14 cellular contexts compared by ENCODE assay signal in the genomic region with DNA sequence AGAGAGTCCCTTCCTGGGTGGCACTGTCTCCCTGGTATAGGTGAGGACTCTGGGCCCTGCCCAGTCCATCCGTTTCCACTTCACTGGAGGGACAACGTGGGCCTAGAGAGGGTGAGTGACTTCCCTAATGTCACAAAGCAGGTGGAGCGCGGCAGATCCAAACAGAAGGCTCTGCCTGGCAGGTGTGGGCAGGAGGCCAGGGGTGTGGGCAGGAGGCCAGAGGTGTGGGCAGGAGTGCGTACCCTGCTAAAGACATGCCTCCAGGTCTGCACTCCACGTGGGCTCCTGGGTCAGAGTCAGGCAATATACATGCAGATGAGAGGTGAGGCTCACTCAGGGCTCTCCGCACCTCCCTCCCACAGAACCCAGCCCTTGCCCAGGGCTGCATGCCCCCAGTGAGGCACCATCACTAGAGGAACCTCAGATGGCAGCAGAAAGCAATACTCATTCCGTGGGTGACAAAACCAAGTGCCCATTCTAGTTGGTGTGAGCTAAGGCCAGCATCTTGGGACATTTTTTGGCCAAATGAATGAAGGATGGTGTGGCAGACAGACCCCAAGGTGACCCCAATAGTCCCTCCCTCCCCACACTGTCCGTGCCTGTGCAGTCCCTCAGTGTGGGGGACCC.
DNase-seq lines count a peak whose midpoint lies in the region; TF ChIP-seq lines count a peak whose summit lies in the region.
"Had no signal": no experiment of that assay in that cellular context is flagged by ENCODE, and none has a peak within 500 bp of the region (broad histone marks: within the 10 kb centered on the region; RNA-seq: fewer than 3 reads in every experiment).

No MANE protein-coding gene starts in this region.

- intact Hi-C loops in CD4-positive, alpha-beta memory T cell (cut with micrococcal nuclease) = no loop called here

- no peaks in the 10 kb centered on the region for H3K36me3 ChIP-seq in Peyer's patch
- H3K36me3 ChIP-seq in CD4-positive, alpha-beta memory T cell (ENCODE audit: insufficient read depth, low read length) = no peaks in the 10 kb centered on the region
- H3K36me3 ChIP-seq: BLaER1 treated with 17β-estradiol and CSF1 and Interleukin-3, amounts not matched to agents 10 nM and 100 nM; tibial nerve had no signal

- no peak for TF ChIP-seq POLR2A in Peyer's patch (IDR thresholded peaks at IDR 0.05)

- H3K27me3 ChIP-seq in Peyer's patch = no peaks in the 10 kb centered on the region
- no peaks in the 10 kb centered on the region for H3K27me3 ChIP-seq in CD4-positive, alpha-beta memory T cell (ENCODE audit: insufficient read depth, low read length)
- H3K27me3 ChIP-seq: BLaER1 treated with 17β-estradiol and CSF1 and Interleukin-3, amounts not matched to agents 10 nM and 100 nM; tibial nerve had no signal

- H3K4me1 Mint-ChIP-seq in CD4-positive, alpha-beta memory T cell = peaks cover 0 to 1% (median 0%) of the 10 kb centered on the region in 4 donors
- H3K4me1 Mint-ChIP-seq: stimulated activated memory B cell treated with anti-CD40 and anti-IgM and Interleukin-4, amounts not matched to agents 10 μg/mL and 1 μg/mL and 100 μg/mL, for 72 hours had no signal

- no peaks in the 10 kb centered on the region for H3K36me3 Mint-ChIP-seq in CD4-positive, alpha-beta memory T cell
- H3K36me3 Mint-ChIP-seq: stimulated activated memory B cell treated with anti-CD40 and anti-IgM and Interleukin-4, amounts not matched to agents 10 μg/mL and 1 μg/mL and 100 μg/mL, for 72 hours had no signal

- no peaks in the 10 kb centered on the region for H3K9me3 ChIP-seq in Peyer's patch
- H3K9me3 ChIP-seq in CD4-positive, alpha-beta memory T cell (ENCODE audit: control insufficient read depth in 1 of 2, low read length in 2 of 2) = no peaks in the 10 kb centered on the region

- H3K27ac ChIP-seq in Peyer's patch = no peak overlapping the region
- H3K27ac ChIP-seq in CD4-positive, alpha-beta memory T cell (ENCODE audit: low read depth, low read length) = no peak overlapping the region
- H3K27ac ChIP-seq: BLaER1 treated with 17β-estradiol and CSF1 and Interleukin-3, amounts not matched to agents 10 nM and 100 nM; tibial nerve; VCaP had no signal

- no peak overlapping the region for H3K27ac Mint-ChIP-seq in CD4-positive, alpha-beta memory T cell
- H3K27ac Mint-ChIP-seq: stimulated activated memory B cell treated with anti-CD40 and anti-IgM and Interleukin-4, amounts not matched to agents 10 μg/mL and 1 μg/mL and 100 μg/mL, for 72 hours had no signal

- POLR2A ChIA-PET in CD4-positive, alpha-beta memory T cell (lab: Charles Lee; ENCODE audit: partially characterized antibody) = no interaction called here

- peaks cover 1 to 3% of the 10 kb centered on the region in 2 donors for H3K27me3 Mint-ChIP-seq in CD4-positive, alpha-beta memory T cell
- H3K27me3 Mint-ChIP-seq: stimulated activated memory B cell treated with anti-CD40 and anti-IgM and Interleukin-4, amounts not matched to agents 10 μg/mL and 1 μg/mL and 100 μg/mL, for 72 hours had no signal

- H3K4me3 Mint-ChIP-seq in CD4-positive, alpha-beta memory T cell = no peak overlapping the region
- H3K4me3 Mint-ChIP-seq: stimulated activated memory B cell treated with anti-CD40 and anti-IgM and Interleukin-4, amounts not matched to agents 10 μg/mL and 1 μg/mL and 100 μg/mL, for 72 hours had no signal

- peak; percentile 98 for DNase-seq in DMS79 (lab: John Stamatoyannopoulos, UW)
- DNase-seq in NCI-H1092 treated with DMSO at 0.1 percent for 48 hours (lab: John Stamatoyannopoulos, UW) = peak; percentile 91
- DNase-seq in Peyer's patch = peak in 2 of 3 donors; percentile 35 to 36
- DNase-seq in mesenteric fat pad (ENCODE audit: low spot score) = peak; percentile 69
- no peak for DNase-seq in CD4-positive, alpha-beta memory T cell
- no peak for DNase-seq in activated naive CD4-positive, alpha-beta T cell treated with Interleukin-2 at 50 U/mL for 16 hours
- DNase-seq in SIG-M5 (lab: John Stamatoyannopoulos, UW) = no peak
- no peak for DNase-seq in MV-4-11 (lab: John Stamatoyannopoulos, UW)
- DNase-seq: central memory CD4-positive, alpha-beta T cell; KG1 had no signal

- TF ChIP-seq CTCF in Peyer's patch (IDR thresholded peaks at IDR 0.05) = no peak

- CTCF ChIA-PET in CD4-positive, alpha-beta memory T cell (lab: Charles Lee; ENCODE audit: partially characterized antibody) = no interaction called here

- H3K4me3 ChIP-seq in Peyer's patch = no peak overlapping the region
- no peak overlapping the region for H3K4me3 ChIP-seq in CD4-positive, alpha-beta memory T cell (ENCODE audit: low read length in 2 of 2)
- H3K4me3 ChIP-seq: BLaER1 treated with 17β-estradiol and CSF1 and Interleukin-3, amounts not matched to agents 10 nM and 100 nM; tibial nerve had no signal

- H3K9me3 Mint-ChIP-seq in CD4-positive, alpha-beta memory T cell = peaks cover 0 to 10% (median 3%) of the 10 kb centered on the region in 8 donors

- H3K4me1 ChIP-seq in Peyer's patch = no peaks in the 10 kb centered on the region
- no peaks in the 10 kb centered on the region for H3K4me1 ChIP-seq in CD4-positive, alpha-beta memory T cell (ENCODE audit: insufficient read depth, low read length)
- H3K4me1 ChIP-seq: BLaER1 treated with 17β-estradiol and CSF1 and Interleukin-3, amounts not matched to agents 10 nM and 100 nM; tibial nerve had no signal

Comparison
In these comparisons a context has a peak if more than half of its experiments do, and no peak if none do; other contexts are left out.
1. DNase-seq: peak in DMS79 (single experiment), NCI-H1092 treated with DMSO at 0.1 percent for 48 hours (single experiment), Peyer's patch (2 of 3) and mesenteric fat pad (single experiment); none in CD4-positive, alpha-beta memory T cell (0 of 5), activated naive CD4-positive, alpha-beta T cell treated with Interleukin-2 at 50 U/mL for 16 hours (single experiment), SIG-M5 (single experiment) and MV-4-11 (single experiment).